ENCODE assay signal across 9 cellular contexts in genomic region chr6:11354019-11354418, GRCh38.
A peak's percentile ranks its signal among the peaks of the same experiment; 100 is the strongest.
DNase-seq lines count a peak whose midpoint lies in the region; ATAC-seq, FAIRE-seq and TF ChIP-seq lines count a peak whose summit lies in the region.
"Had no signal": no experiment of that assay in that cellular context is flagged by ENCODE, and none has a peak within 500 bp of the region (broad histone marks: within the 10 kb centered on the region; RNA-seq: fewer than 3 reads in every experiment).

No MANE protein-coding gene starts in this region.

- H3T11ph ChIP-seq in H9 (ENCODE audit: low read length) = no peak overlapping the region

- peak in 28 of 34 experiments; percentile 4 to 68 (median 32) for DNase-seq in T-cell
- peak in 1 of 4 experiments; percentile 4 for DNase-seq in K562 (ENCODE audit: extremely low read depth in 1 of 4, low spot score in 3 of 4)
- no peak for DNase-seq in naive B cell
- DNase-seq in stomach = no peak
- no peak for DNase-seq in H9
- DNase-seq in NCI-H2196 (lab: John Stamatoyannopoulos, UW; ENCODE audit: unreplicated experiment) = no peak
- DNase-seq in MG63 = no peak

- H3K56ac ChIP-seq in H9 (ENCODE audit: insufficient read length, low read depth, low read length) = no peak overlapping the region

- no peak for FAIRE-seq in K562 (lab: Jason Lieb, UNC)
- FAIRE-seq: islet of Langerhans had no signal

- intact Hi-C loops in K562 (cut with micrococcal nuclease) = no loop called here
- intact Hi-C loops in stomach (cut with DNase I; ENCODE audit: low total_unique reads) = no loop called here

- no peak overlapping the region for H3K4me3 ChIP-seq in K562
- no peak overlapping the region for H3K4me3 ChIP-seq in stomach
- no peak overlapping the region for H3K4me3 ChIP-seq in MG63

- H3K36me3 ChIP-seq in K562 (ENCODE audit: control insufficient read depth, insufficient read depth, low read length) (no peaks in the 10 kb centered on the region), stomach (no peaks in the 10 kb centered on the region), MG63 (no peaks in the 10 kb centered on the region)

- H2AFZ ChIP-seq in K562 (ENCODE audit: low read depth, low read length) = no peak overlapping the region
- H2AFZ ChIP-seq in H9 (ENCODE audit: low read length) = no peak overlapping the region

- H3K4me2 ChIP-seq in K562 (ENCODE audit: insufficient read depth, low read length) (no peak overlapping the region), H9 (ENCODE audit: insufficient read depth, insufficient read length, low read length) (no peak overlapping the region)

- H3K27ac ChIP-seq in K562 (ENCODE audit: extremely low read depth, low read depth, low read length) = no peak overlapping the region
- H3K27ac ChIP-seq in stomach = peak overlapping the region in 4 of 5 donors; percentile 59 to 72 (median 64)
- H3K27ac ChIP-seq in H9 (ENCODE audit: insufficient read length, low read depth, low read length) = no peak overlapping the region

- H3K9me3 ChIP-seq in K562 (replicated peaks; ENCODE audit: control insufficient read depth, insufficient read depth, low read depth, low read length) = no peaks in the 10 kb centered on the region
- H3K9me3 ChIP-seq in stomach = no peaks in the 10 kb centered on the region
- no peaks in the 10 kb centered on the region for H3K9me3 ChIP-seq in H9 (ENCODE audit: control insufficient read depth, low read depth, low read length)
- H3K9me3 ChIP-seq in MG63 = no peaks in the 10 kb centered on the region; the same call in 1 of the 2 replicates

- no peak overlapping the region for H3K4ac ChIP-seq in H9 (ENCODE audit: low read depth, low read length)

- H2BK20ac ChIP-seq in H9 (ENCODE audit: low read depth, low read length, poor library complexity, severe bottlenecking) = no peak overlapping the region

- no peak overlapping the region for H3K23ac ChIP-seq in H9 (ENCODE audit: insufficient read length, low read depth, low read length)

- no peaks in the 10 kb centered on the region for H3K79me2 ChIP-seq in K562 (ENCODE audit: control insufficient read depth, insufficient read depth, low read length)
- peaks cover 1% of the 10 kb centered on the region; the same call in 1 of the 2 replicates for H3K79me2 ChIP-seq in H9 (ENCODE audit: insufficient read depth, low read length)

- no peak overlapping the region for H2AK5ac ChIP-seq in H9 (ENCODE audit: insufficient read length, low read length)

- no peaks in the 10 kb centered on the region for H3K23me2 ChIP-seq in H9 (ENCODE audit: insufficient read length, low read depth, low read length, poor library complexity, severe bottlenecking)

- H3K27ac Mint-ChIP-seq in T-cell (peak overlapping the region; percentile 51 to 87), naive B cell (peak overlapping the region; percentile 81 to 92 (median 87)), H9 (no peak overlapping the region)

- TF ChIP-seq CTCF in K562 (IDR thresholded peaks at IDR 0.05 in 2 of 3, conservative IDR thresholded peaks at IDR 0.05 in 1 of 3; ENCODE audit: insufficient read depth in 2 of 3, low read depth in 1 of 3, low read length in 3 of 3) (no peak), stomach (IDR thresholded peaks at IDR 0.05) (no peak), H9 (conservative IDR thresholded peaks at IDR 0.05) (no peak)

- TF ChIP-seq POLR2A in K562 (conservative IDR thresholded peaks at IDR 0.05) (no peak), stomach (IDR thresholded peaks at IDR 0.05) (no peak)

- H3K14ac ChIP-seq in H9 (ENCODE audit: insufficient read depth, low read length) = no peak overlapping the region

- H4K8ac ChIP-seq in H9 (replicated peaks; ENCODE audit: insufficient read length, low read depth, low read length) = no peak overlapping the region

- no TSS peak for BruUV-seq in K562 (replicated peaks; lab: Mats Ljungman, UMichigan)

- no peak overlapping the region for H4K91ac ChIP-seq in H9 (ENCODE audit: insufficient read length, low read depth, low read length)

- H3K27me3 ChIP-seq in K562 (ENCODE audit: control insufficient read depth in 2 of 2, insufficient read depth in 2 of 2, low read length in 2 of 2) (peaks cover 7 to 37% of the 10 kb centered on the region in 2 experiments; a peak in 4 of 5 replicates), stomach (no peaks in the 10 kb centered on the region), H9 (ENCODE audit: insufficient read depth, low read length) (no peaks in the 10 kb centered on the region), MG63 (no peaks in the 10 kb centered on the region)

- H3K9ac ChIP-seq in K562 (ENCODE audit: insufficient read depth in 1 of 2, low read depth in 2 of 2, low read length in 2 of 2) = no peak overlapping the region
- H3K9ac ChIP-seq in H9 (ENCODE audit: extremely low read depth, insufficient read length, low read length) = no peak overlapping the region

- H3K9me1 ChIP-seq in K562 (ENCODE audit: control insufficient read depth, insufficient read depth, low read length) = no peaks in the 10 kb centered on the region

- no peak overlapping the region for H4K5ac ChIP-seq in H9 (ENCODE audit: insufficient read length, low read depth, low read length)

- no peak for TF ChIP-seq EP300 in K562 (IDR thresholded peaks at IDR 0.05; ENCODE audit: low read length)
- TF ChIP-seq EP300 in stomach (IDR thresholded peaks at IDR 0.05) = no peak

- H4K20me1 ChIP-seq in K562 (replicated peaks; ENCODE audit: control insufficient read depth, insufficient read depth, low read length) (no peaks in the 10 kb centered on the region), H9 (ENCODE audit: control insufficient read depth, insufficient read depth, insufficient read length) (no peaks in the 10 kb centered on the region)

- H3K9me3 Mint-ChIP-seq in T-cell (no peaks in the 10 kb centered on the region), naive B cell (peaks cover 0 to 4% (median 0%) of the 10 kb centered on the region in 7 donors), H9 (no peaks in the 10 kb centered on the region; a peak in 1 of 5 replicates)

- H3K4me1 Mint-ChIP-seq in T-cell = peaks cover 80 to 93% (median 92%) of the 10 kb centered on the region in 3 donors
- peaks cover 77 to 97% (median 90%) of the 10 kb centered on the region in 3 donors for H3K4me1 Mint-ChIP-seq in naive B cell
- H3K4me1 Mint-ChIP-seq in H9 = peaks cover 2 to 5% of the 10 kb centered on the region in 2 experiments; a peak in 1 of 4 replicates

- in situ Hi-C loops in K562 (cut with MboI) = no loop called here

- H2BK12ac ChIP-seq in H9 (ENCODE audit: insufficient read length, low read depth, low read length) = no peak overlapping the region

- H3K36me3 Mint-ChIP-seq in T-cell = peaks cover 68% of the 10 kb centered on the region
- peaks cover 41 to 46% of the 10 kb centered on the region in 2 donors for H3K36me3 Mint-ChIP-seq in naive B cell
- H3K36me3 Mint-ChIP-seq in H9 (ENCODE audit: insufficient read depth in 1 of 3, low read depth in 3 of 3) = no peaks in the 10 kb centered on the region; a peak in 2 of 7 replicates

- H3K27me3 Mint-ChIP-seq in T-cell (no peaks in the 10 kb centered on the region), naive B cell (no peaks in the 10 kb centered on the region), H9 (ENCODE audit: low read depth) (no peaks in the 10 kb centered on the region; the same call in 1 of the 2 replicates)

- H3K4me3 Mint-ChIP-seq in T-cell (peak overlapping the region; percentile 28 to 47 (median 38)), naive B cell (peak overlapping the region in 5 of 8 donors; percentile 6 to 51 (median 37)), H9 (no peak overlapping the region)

- H3K4me1 ChIP-seq in K562 (replicated peaks in 1 of 2; ENCODE audit: control insufficient read depth in 2 of 2, insufficient read depth in 2 of 2, low read length in 2 of 2) (no peaks in the 10 kb centered on the region), stomach (peaks cover 0 to 28% (median 9%) of the 10 kb centered on the region in 4 donors), H9 (ENCODE audit: insufficient read depth, low read length) (no peaks in the 10 kb centered on the region)

- POLR2A ChIA-PET in T-cell (lab: Charles Lee) = interaction anchor here in 1 of 2 donors (0.9 kb wide), 1 partner anchor 27 kb away, joined by 3 read pairs; no protein-coding TSS in a partner anchor
- POLR2A ChIA-PET in K562 (lab: Yijun Ruan, JAX) = interaction anchor here (0.7 to 1.1 kb wide), 3 partner anchors 9 to 185 kb away, joined by 3 read pairs; no protein-coding TSS in a partner anchor

- ATAC-seq in GM19043 (IDR thresholded peaks at IDR 0.05; ENCODE audit: low read depth, unreplicated experiment) (peak; percentile 76), T-cell (replicated peaks in 1 of 4) (peak; percentile 71 to 87 (median 80)), K562 (no peak), naive B cell (ENCODE audit: low read depth in 2 of 2) (no peak)

- H3K79me1 ChIP-seq in H9 (ENCODE audit: insufficient read depth, low read depth, low read length, poor library complexity, severe bottlenecking) = no peaks in the 10 kb centered on the region

- no peak overlapping the region for H2BK15ac ChIP-seq in H9 (ENCODE audit: low read depth, low read length)

- no peak for TF ChIP-seq RAD21 in K562 (CRISPR knock-in tag; conservative IDR thresholded peaks at IDR 0.05 in 1 of 2, IDR thresholded peaks at IDR 0.05 in 1 of 2)

- no peak overlapping the region for H3K18ac ChIP-seq in H9 (ENCODE audit: insufficient read length, low read depth, low read length)

- H2BK5ac ChIP-seq in H9 (ENCODE audit: insufficient read length, low read length) = no peak overlapping the region

- CTCF ChIA-PET in T-cell (lab: Charles Lee) (interaction anchor here in 1 of 2 donors (0.9 to 1.0 kb wide), 2 partner anchors 121 to 142 kb away, joined by 3 to 4 read pairs; partner anchors contain the start of gene NEDD9), K562 (lab: Yijun Ruan, JAX; ENCODE audit: low intra/inter-chr PET ratio) (no interaction called here)

- WGBS in K562 (ENCODE audit: insufficient coverage, low coverage, missing lambda C conversion rate) = 0% methylated on average over 4 of the region's 4 CpGs
- 54 to 66% (median 54%) methylated on average over 4 of the region's 4 CpGs for WGBS in stomach, 5 donors
- WGBS in H9 (ENCODE audit: extremely low coverage, insufficient read length, low lambda C conversion rate) = no CpG with 5 or more reads among the region's 4 CpGs

- no peak overlapping the region for H2BK120ac ChIP-seq in H9 (ENCODE audit: low read depth, low read length, poor library complexity, severe bottlenecking)

TF ChIP-seq in K562, 482 proteins besides CTCF, POLR2A, EP300 and RAD21 (continues in another document):
- TF ChIP-seq VEZF1 (CRISPR knock-in tag; IDR thresholded peaks at IDR 0.05) = peak; percentile 39; the same call in 1 of the 2 replicates
- peak in 1 of 2 experiments; percentile 82; a peak in 1 of 4 replicates for TF ChIP-seq SRF (CRISPR knock-in tag; IDR thresholded peaks at IDR 0.05)

Comparison
In these comparisons a context has a peak if more than half of its experiments do, and no peak if none do; other contexts are left out.
1. ATAC-seq: peak in GM19043 (single experiment) and T-cell (4 of 4); none in K562 (single experiment) and naive B cell (0 of 2).
2. DNase-seq: peak in T-cell (28 of 34); none in naive B cell (single experiment), stomach (single experiment), H9 (single experiment), NCI-H2196 (single experiment) and MG63 (single experiment).
3. H3K27ac Mint-ChIP-seq: peak in T-cell (2 of 2) and naive B cell (6 of 6); none in H9 (0 of 3).
4. H3K4me3 Mint-ChIP-seq: peak in T-cell (3 of 3) and naive B cell (5 of 8); none in H9 (0 of 2).
5. H3K27ac ChIP-seq: peak in stomach (4 of 5); none in K562 (single experiment) and H9 (single experiment).